Comparison of ENCODE assay signal across 1 cellular context in the genomic region with DNA sequence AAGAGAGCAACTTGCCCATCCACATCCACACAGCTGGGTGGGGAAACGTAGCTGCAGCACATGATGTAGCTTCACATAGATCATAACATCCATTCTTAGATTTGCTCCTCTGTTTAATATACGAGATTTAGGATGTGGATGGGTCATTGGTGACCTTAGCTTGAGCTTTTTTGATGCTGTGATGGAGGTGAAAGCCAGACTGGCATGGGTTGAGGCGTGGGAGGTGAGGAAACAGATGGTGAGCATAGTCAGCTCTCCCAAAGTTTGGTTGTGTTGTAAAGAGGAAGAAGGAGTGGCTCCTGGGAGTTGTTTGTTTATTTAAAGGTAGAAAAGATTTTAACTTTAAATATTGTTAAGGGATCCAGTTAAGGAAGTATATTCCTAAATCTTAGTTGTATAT.
TF ChIP-seq lines count a peak whose summit lies in the region.

No MANE protein-coding gene starts in this region.

TF ChIP-seq in IMR-90, 13 proteins besides CTCF, POLR2A, EP300 and RAD21:
- no peak for TF ChIP-seq CEBPB (IDR thresholded peaks at IDR 0.05; ENCODE audit: low read depth, low read length)
- TF ChIP-seq, protein P1, sequence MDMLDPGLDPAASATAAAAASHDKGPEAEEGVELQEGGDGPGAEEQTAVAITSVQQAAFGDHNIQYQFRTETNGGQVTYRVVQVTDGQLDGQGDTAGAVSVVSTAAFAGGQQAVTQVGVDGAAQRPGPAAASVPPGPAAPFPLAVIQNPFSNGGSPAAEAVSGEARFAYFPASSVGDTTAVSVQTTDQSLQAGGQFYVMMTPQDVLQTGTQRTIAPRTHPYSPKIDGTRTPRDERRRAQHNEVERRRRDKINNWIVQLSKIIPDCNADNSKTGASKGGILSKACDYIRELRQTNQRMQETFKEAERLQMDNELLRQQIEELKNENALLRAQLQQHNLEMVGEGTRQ (IDR thresholded peaks at IDR 0.05; ENCODE audit: low read depth, low read length), result no peak
- TF ChIP-seq RCOR1 (IDR thresholded peaks at IDR 0.05; ENCODE audit: insufficient replicate concordance, low read length), result no peak
- TF ChIP-seq, protein P2, sequence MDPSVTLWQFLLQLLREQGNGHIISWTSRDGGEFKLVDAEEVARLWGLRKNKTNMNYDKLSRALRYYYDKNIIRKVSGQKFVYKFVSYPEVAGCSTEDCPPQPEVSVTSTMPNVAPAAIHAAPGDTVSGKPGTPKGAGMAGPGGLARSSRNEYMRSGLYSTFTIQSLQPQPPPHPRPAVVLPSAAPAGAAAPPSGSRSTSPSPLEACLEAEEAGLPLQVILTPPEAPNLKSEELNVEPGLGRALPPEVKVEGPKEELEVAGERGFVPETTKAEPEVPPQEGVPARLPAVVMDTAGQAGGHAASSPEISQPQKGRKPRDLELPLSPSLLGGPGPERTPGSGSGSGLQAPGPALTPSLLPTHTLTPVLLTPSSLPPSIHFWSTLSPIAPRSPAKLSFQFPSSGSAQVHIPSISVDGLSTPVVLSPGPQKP (IDR thresholded peaks at IDR 0.05; ENCODE audit: borderline replicate concordance, low read depth, low read length), result no peak
- no peak for TF ChIP-seq BHLHE40 (IDR thresholded peaks at IDR 0.05; ENCODE audit: low read depth, low read length)
- no peak for TF ChIP-seq NFE2L2 (IDR thresholded peaks at IDR 0.05; ENCODE audit: low read depth, low read length)
- TF ChIP-seq CHD1 (IDR thresholded peaks at IDR 0.05; ENCODE audit: low read depth, low read length), result no peak
- TF ChIP-seq MAZ (IDR thresholded peaks at IDR 0.05; ENCODE audit: borderline replicate concordance, low read depth, low read length), result no peak
- TF ChIP-seq MAFK (IDR thresholded peaks at IDR 0.05; ENCODE audit: low read depth, low read length), result no peak
- no peak for TF ChIP-seq FOS (IDR thresholded peaks at IDR 0.05; ENCODE audit: low read depth, low read length)
- TF ChIP-seq SMC3 (IDR thresholded peaks at IDR 0.05; ENCODE audit: low read depth, low read length), result no peak
- no peak for TF ChIP-seq MXI1 (IDR thresholded peaks at IDR 0.05; ENCODE audit: borderline replicate concordance, low read depth, low read length)
- no peak for TF ChIP-seq RFX5 (IDR thresholded peaks at IDR 0.05; ENCODE audit: low read depth, low read length)
